In the genomic region with DNA sequence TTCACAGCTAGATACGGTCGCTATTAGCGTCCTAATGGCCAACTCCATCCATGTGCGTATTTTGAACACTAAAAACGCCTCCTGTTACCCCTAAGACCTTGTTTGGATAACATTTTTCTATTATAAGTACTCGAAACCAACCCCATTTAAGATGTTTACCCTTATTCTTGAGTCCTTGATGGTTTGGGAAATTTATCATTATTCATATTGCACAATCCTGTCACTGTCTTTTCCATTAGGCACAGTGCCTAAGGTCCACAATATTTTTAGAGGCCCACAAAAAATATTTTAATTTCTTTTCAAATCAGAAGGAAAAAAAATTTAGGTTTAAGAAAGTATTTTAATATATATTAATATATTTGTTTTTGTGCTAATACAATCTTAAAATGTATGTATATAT, we compare ENCODE assay signal across 9 cellular contexts. TPM values are rescaled to one million over a fixed set of nuclear protein-coding genes. Genes with fewer than 3 reads are reported as not detected.
DNase-seq lines count a peak whose midpoint lies in the region; ATAC-seq and TF ChIP-seq lines count a peak whose summit lies in the region.
"Had no signal": no experiment of that assay in that cellular context is flagged by ENCODE, and none has a peak within 500 bp of the region (broad histone marks: within the 10 kb centered on the region; RNA-seq: fewer than 3 reads in every experiment).

No MANE protein-coding gene starts in this region.

- H3K27me3 ChIP-seq in ascending aorta (no peaks in the 10 kb centered on the region), kidney epithelial cell (ENCODE audit: control insufficient read depth, insufficient read depth, low read length) (no peaks in the 10 kb centered on the region)

- TF ChIP-seq CTCF in ascending aorta (IDR thresholded peaks at IDR 0.05), result no peak
- no peak for TF ChIP-seq CTCF in kidney epithelial cell (IDR thresholded peaks at IDR 0.05; ENCODE audit: insufficient read depth, low read length, poor library complexity, severe bottlenecking)

- intact Hi-C loops in activated CD4-positive, alpha-beta T cell treated with anti-CD3 and anti-CD28 coated beads, Interleukin-2, amount 10 ng/mL, durations not matched to agents 24 days and 14 days (cut with micrococcal nuclease), result loop anchor here (2.0 to 5.0 kb wide), 2 partner anchors 117 to 250 kb away; no protein-coding TSS in a partner anchor
- intact Hi-C loops in ascending aorta (cut with DNase I), result loop anchor here (2.0 to 10.0 kb wide), 5 partner anchors 45 to 517 kb away; a partner anchor contains a TSS

- H3K4me3 Mint-ChIP-seq in activated CD4-positive, alpha-beta T cell treated with anti-CD3 and anti-CD28 coated beads, Interleukin-2, amount 10 ng/mL, durations not matched to agents 24 days and 14 days, result peak overlapping the region; percentile 88

- H3K9me3 Mint-ChIP-seq in activated CD4-positive, alpha-beta T cell treated with anti-CD3 and anti-CD28 coated beads, Interleukin-2, amount 10 ng/mL, durations not matched to agents 24 days and 14 days, result no peaks in the 10 kb centered on the region

- no peak for ATAC-seq in HG02642 (IDR thresholded peaks at IDR 0.05; ENCODE audit: poor library complexity, unreplicated experiment)
- no peak for ATAC-seq in GM21723 (IDR thresholded peaks at IDR 0.05; ENCODE audit: unreplicated experiment)

- no peaks in the 10 kb centered on the region for H3K9me3 ChIP-seq in ascending aorta

- DNase-seq in activated CD4-positive, alpha-beta T cell treated with anti-CD3 and anti-CD28 coated beads, Interleukin-2, amount 10 ng/mL, durations not matched to agents 24 days and 14 days, result no peak
- DNase-seq in activated CD4-positive, alpha-beta T cell treated with anti-CD3 and anti-CD28 coated beads for 4 hours, result no peak
- no peak for DNase-seq in ascending aorta (ENCODE audit: low spot score in 2 of 2)
- no peak for DNase-seq in kidney epithelial cell (ENCODE audit: low read depth)
- no peak for DNase-seq in medulla oblongata (ENCODE audit: extremely low spot score)
- DNase-seq: left colon had no signal

- H3K36me3 Mint-ChIP-seq in activated CD4-positive, alpha-beta T cell treated with anti-CD3 and anti-CD28 coated beads, Interleukin-2, amount 10 ng/mL, durations not matched to agents 24 days and 14 days (ENCODE audit: low read depth), result no peaks in the 10 kb centered on the region

- H3K27ac Mint-ChIP-seq in activated CD4-positive, alpha-beta T cell treated with anti-CD3 and anti-CD28 coated beads, Interleukin-2, amount 10 ng/mL, durations not matched to agents 24 days and 14 days, result no peak overlapping the region

- peaks cover 0 to 9% of the 10 kb centered on the region in 2 donors for H3K4me1 ChIP-seq in ascending aorta

- H3K27me3 Mint-ChIP-seq in activated CD4-positive, alpha-beta T cell treated with anti-CD3 and anti-CD28 coated beads, Interleukin-2, amount 10 ng/mL, durations not matched to agents 24 days and 14 days, result peaks cover 64% of the 10 kb centered on the region

- peak overlapping the region; percentile 78 to 91 for H3K4me3 ChIP-seq in ascending aorta
- peak overlapping the region; percentile 94 for H3K4me3 ChIP-seq in kidney epithelial cell (ENCODE audit: low read depth, low read length)

- H3K4me1 Mint-ChIP-seq in activated CD4-positive, alpha-beta T cell treated with anti-CD3 and anti-CD28 coated beads, Interleukin-2, amount 10 ng/mL, durations not matched to agents 24 days and 14 days, result peaks cover 7% of the 10 kb centered on the region

- H3K27ac ChIP-seq in ascending aorta, result peak overlapping the region in 1 of 2 donors; percentile 91
- H3K27ac ChIP-seq in temporal lobe (ENCODE audit: low read depth, low read length), result peak overlapping the region; percentile 97

- no peaks in the 10 kb centered on the region for H3K36me3 ChIP-seq in ascending aorta
- H3K36me3 ChIP-seq in kidney epithelial cell (ENCODE audit: control insufficient read depth, insufficient read depth, low read length), result no peaks in the 10 kb centered on the region

RNA-seq across cellular contexts. Expression of a gene that starts 1.3 kb away (rescaled TPM):
- total RNA-seq in activated CD4-positive, alpha-beta T cell treated with anti-CD3 and anti-CD28 coated beads, Interleukin-2, amount 10 ng/mL, durations not matched to agents 24 days and 14 days, result 0.12 TPM in 2 replicates
- total RNA-seq in ascending aorta, result 116 TPM
- total RNA-seq in kidney epithelial cell, result 11.0 and 13.8 TPM in 2 replicates
- total RNA-seq in temporal lobe, result 43.5 TPM

Comparison
In these comparisons a context has a peak if more than half of its experiments do, and no peak if none do; other contexts are left out.
1. RNA of a gene that starts 1.3 kb away (total RNA-seq): 116 TPM in ascending aorta (single experiment), 43.5 TPM in temporal lobe (single experiment) and 11.0 to 13.8 TPM in kidney epithelial cell; 0.12 TPM in activated CD4-positive, alpha-beta T cell treated with anti-CD3 and anti-CD28 coated beads, Interleukin-2, amount 10 ng/mL, durations not matched to agents 24 days and 14 days; every median in the first group is over 10 times any median in the second.